32 cellular contexts compared by ENCODE assay signal in the genomic region with DNA sequence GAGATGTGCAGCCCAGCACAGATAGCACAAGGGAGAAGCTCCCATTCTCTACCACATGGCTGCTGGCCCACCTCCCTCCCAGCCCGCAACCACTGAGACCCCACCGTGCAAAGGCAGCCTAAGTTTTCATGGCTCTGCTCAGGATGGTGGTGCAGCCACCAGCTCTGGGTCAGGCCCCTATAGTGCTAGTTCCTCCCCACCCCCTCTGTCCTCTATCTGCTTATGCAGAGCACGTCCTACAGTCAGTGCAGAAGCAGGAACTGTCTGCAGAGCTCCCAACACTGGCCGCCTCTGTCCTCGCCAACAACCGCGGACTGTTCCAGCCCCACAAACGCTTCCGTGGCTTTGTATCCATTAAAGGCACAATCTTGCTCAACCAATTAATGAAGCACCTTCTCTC.
DNase-seq lines count a peak whose midpoint lies in the region; ATAC-seq lines count a peak whose summit lies in the region.
"Had no signal": no experiment of that assay in that cellular context is flagged by ENCODE, and none has a peak within 500 bp of the region (broad histone marks: within the 10 kb centered on the region; RNA-seq: fewer than 3 reads in every experiment).

No MANE protein-coding gene starts in this region.

- no peaks in the 10 kb centered on the region for H3K9me3 ChIP-seq in mesenchymal stem cell (ENCODE audit: control insufficient read depth, low read length)
- H3K9me3 ChIP-seq: ascending aorta, Caco-2, prostate gland, sigmoid colon, suprapubic skin, upper lobe of right lung had no signal

- H3K4me2 ChIP-seq in mesenchymal stem cell (ENCODE audit: low read length, poor library complexity, severe bottlenecking) = no peak overlapping the region
- H3K4me2 ChIP-seq: hepatocyte, neural progenitor cell had no signal

- no peak overlapping the region for H2BK5ac ChIP-seq in mesenchymal stem cell (ENCODE audit: low read depth, low read length, poor library complexity, severe bottlenecking)

- DNase-seq in activated CD8-positive, alpha-beta memory T cell treated with anti-CD3 and anti-CD28 coated beads, Interleukin-2, amount 10 ng/mL, durations not matched to agents 7 days and 5 days = peak; percentile 27
- no peak for DNase-seq in activated CD8-positive, alpha-beta memory T cell treated with anti-CD3 and anti-CD28 coated beads, Interleukin-2, amount 50 U/mL, for 48 hours
- DNase-seq in ecto neural progenitor cell (ENCODE audit: low spot score) (peak; percentile 32), middle frontal gyrus (ENCODE audit: extremely low spot score, low spot score) (peak; percentile 58), substantia nigra (lab: John Stamatoyannopoulos, UW) (peak in 47 of 49 donors; percentile 23 to 94 (median 73)), mesenchymal stem cell (no peak), NCI-H2081 treated with DMSO at 0.1 percent for 48 hours (lab: John Stamatoyannopoulos, UW) (no peak)
- DNase-seq in activated T-cell treated with anti-CD3 and anti-CD28 coated beads, Interleukin-2, amount 50 U/mL, for 48 hours = no peak
- DNase-seq: activated CD4-positive, alpha-beta memory T cell treated with anti-CD3 and anti-CD28 coated beads, Interleukin-2, amount 10 ng/mL, durations not matched to agents 7 days and 5 days; activated CD4-positive, CD25-positive, alpha-beta regulatory T cell treated with anti-CD3 and anti-CD28 coated beads, Interleukin-2, amount 50 U/mL, for 72 hours; activated naive CD8-positive, alpha-beta T cell treated with anti-CD3 and anti-CD28 coated beads for 36 hours; Caco-2; central memory CD4-positive, alpha-beta T cell; dermis blood vessel endothelial cell; DMS53; left colon; NCI-H1092; NCI-H1694; NCI-H82; SIG-M5; sigmoid colon; stimulated activated CD4-positive, alpha-beta T cell treated with anti-CD3 and anti-CD28 coated beads, Interleukin-4, amount 100 ng/mL, for 1 hour; upper lobe of right lung had no signal

- no peak overlapping the region for H3K23ac ChIP-seq in mesenchymal stem cell (ENCODE audit: low read length in 2 of 2)

- no peak overlapping the region for H2BK15ac ChIP-seq in mesenchymal stem cell (ENCODE audit: low read depth, poor library complexity, severe bottlenecking)

- H4K8ac ChIP-seq in mesenchymal stem cell (ENCODE audit: low read length) = no peak overlapping the region

- H3K9ac ChIP-seq in mesenchymal stem cell (ENCODE audit: low read length) = no peak overlapping the region
- H3K9ac ChIP-seq: neural progenitor cell had no signal

- peaks cover 13% of the 10 kb centered on the region for H3K27me3 Mint-ChIP-seq in activated CD8-positive, alpha-beta memory T cell treated with anti-CD3 and anti-CD28 coated beads, Interleukin-2, amount 10 ng/mL, durations not matched to agents 7 days and 5 days

- ATAC-seq in activated CD8-positive, alpha-beta memory T cell treated with anti-CD3 and anti-CD28 coated beads, Interleukin-2, amount 10 ng/mL, durations not matched to agents 7 days and 5 days = no peak
- ATAC-seq: HCT116, left colon, upper lobe of right lung had no signal

- H2BK12ac ChIP-seq in mesenchymal stem cell (ENCODE audit: low read length in 2 of 2) = no peak overlapping the region

- H2BK120ac ChIP-seq in mesenchymal stem cell (ENCODE audit: low read depth, low read length) = no peak overlapping the region

- no peak overlapping the region for H4K91ac ChIP-seq in mesenchymal stem cell (ENCODE audit: low read length)

- no peaks in the 10 kb centered on the region for H3K4me1 Mint-ChIP-seq in activated CD8-positive, alpha-beta memory T cell treated with anti-CD3 and anti-CD28 coated beads, Interleukin-2, amount 10 ng/mL, durations not matched to agents 7 days and 5 days
- H3K4me1 Mint-ChIP-seq: activated CD4-positive, alpha-beta memory T cell treated with anti-CD3 and anti-CD28 coated beads, Interleukin-2, amount 10 ng/mL, durations not matched to agents 7 days and 5 days; activated naive CD8-positive, alpha-beta T cell treated with anti-CD3 and anti-CD28 coated beads for 36 hours; CD14-positive monocyte had no signal

- H3K14ac ChIP-seq in mesenchymal stem cell (ENCODE audit: low read length in 2 of 2) = no peak overlapping the region

- no peaks in the 10 kb centered on the region for H3K27me3 ChIP-seq in mesenchymal stem cell (ENCODE audit: control insufficient read depth in 1 of 2, insufficient read depth in 1 of 2, low read length in 2 of 2)
- H3K27me3 ChIP-seq: ascending aorta, hepatocyte, neural progenitor cell, sigmoid colon, suprapubic skin, upper lobe of right lung had no signal

- H3K79me1 ChIP-seq in mesenchymal stem cell (replicated peaks; ENCODE audit: low read length, poor library complexity, severe bottlenecking) = no peaks in the 10 kb centered on the region

- H3K18ac ChIP-seq in mesenchymal stem cell (ENCODE audit: low read depth in 1 of 2, low read length in 2 of 2) = no peak overlapping the region

- H3K4ac ChIP-seq in mesenchymal stem cell (ENCODE audit: low read depth in 1 of 2, low read length in 2 of 2) = no peak overlapping the region

- H3K36me3 Mint-ChIP-seq in activated CD8-positive, alpha-beta memory T cell treated with anti-CD3 and anti-CD28 coated beads, Interleukin-2, amount 10 ng/mL, durations not matched to agents 7 days and 5 days = no peaks in the 10 kb centered on the region
- H3K36me3 Mint-ChIP-seq: activated naive CD8-positive, alpha-beta T cell treated with anti-CD3 and anti-CD28 coated beads for 36 hours; CD14-positive monocyte; IgD-negative memory B cell; neural progenitor cell had no signal

- no peaks in the 10 kb centered on the region for H3K36me3 ChIP-seq in mesenchymal stem cell (ENCODE audit: control insufficient read depth in 1 of 2, insufficient read depth in 2 of 2, low read depth in 1 of 2, low read length in 2 of 2)
- H3K36me3 ChIP-seq: ascending aorta, neural progenitor cell, prostate gland, sigmoid colon, suprapubic skin, upper lobe of right lung had no signal

- no peaks in the 10 kb centered on the region for H3K9me3 Mint-ChIP-seq in activated CD8-positive, alpha-beta memory T cell treated with anti-CD3 and anti-CD28 coated beads, Interleukin-2, amount 10 ng/mL, durations not matched to agents 7 days and 5 days (ENCODE audit: low read depth)
- H3K9me3 Mint-ChIP-seq: activated CD4-positive, alpha-beta memory T cell treated with anti-CD3 and anti-CD28 coated beads, Interleukin-2, amount 10 ng/mL, durations not matched to agents 7 days and 5 days; activated naive CD8-positive, alpha-beta T cell treated with anti-CD3 and anti-CD28 coated beads for 36 hours; IgD-negative memory B cell; neural progenitor cell had no signal

- H2AFZ ChIP-seq in mesenchymal stem cell (ENCODE audit: low read depth, low read length) = no peak overlapping the region
- H2AFZ ChIP-seq: hepatocyte, neural progenitor cell had no signal

- no peaks in the 10 kb centered on the region for H3K4me1 ChIP-seq in mesenchymal stem cell (ENCODE audit: control insufficient read depth, insufficient read depth, low read depth, low read length)
- H3K4me1 ChIP-seq: ascending aorta, Caco-2, neural progenitor cell, prostate gland, sigmoid colon, suprapubic skin, upper lobe of right lung had no signal

- H3K4me3 Mint-ChIP-seq in activated CD8-positive, alpha-beta memory T cell treated with anti-CD3 and anti-CD28 coated beads, Interleukin-2, amount 10 ng/mL, durations not matched to agents 7 days and 5 days = no peak overlapping the region
- H3K4me3 Mint-ChIP-seq: activated CD4-positive, alpha-beta memory T cell treated with anti-CD3 and anti-CD28 coated beads, Interleukin-2, amount 10 ng/mL, durations not matched to agents 7 days and 5 days; activated naive CD8-positive, alpha-beta T cell treated with anti-CD3 and anti-CD28 coated beads for 36 hours; CD14-positive monocyte; IgD-negative memory B cell; neural progenitor cell had no signal

- H2AK5ac ChIP-seq in mesenchymal stem cell (ENCODE audit: low read length, severe bottlenecking) = no peak overlapping the region

- no peak overlapping the region for H3K27ac Mint-ChIP-seq in activated CD8-positive, alpha-beta memory T cell treated with anti-CD3 and anti-CD28 coated beads, Interleukin-2, amount 10 ng/mL, durations not matched to agents 7 days and 5 days
- H3K27ac Mint-ChIP-seq: activated CD4-positive, alpha-beta memory T cell treated with anti-CD3 and anti-CD28 coated beads, Interleukin-2, amount 10 ng/mL, durations not matched to agents 7 days and 5 days; activated naive CD8-positive, alpha-beta T cell treated with anti-CD3 and anti-CD28 coated beads for 36 hours; CD14-positive monocyte; IgD-negative memory B cell; neural progenitor cell had no signal

- peak overlapping the region; percentile 38 for H3K27ac ChIP-seq in substantia nigra (ENCODE audit: low read depth, low read length, poor library complexity, severe bottlenecking)
- H3K27ac ChIP-seq in mesenchymal stem cell (ENCODE audit: low read length, poor library complexity, severe bottlenecking) = no peak overlapping the region
- H3K27ac ChIP-seq: 22Rv1, ascending aorta, hepatocyte, neural progenitor cell, prostate gland, sigmoid colon, suprapubic skin, upper lobe of right lung had no signal

- CTCF ChIA-PET in activated CD8-positive, alpha-beta memory T cell treated with anti-CD3 and anti-CD28 coated beads, Interleukin-2, amount 10 ng/mL, durations not matched to agents 7 days and 5 days (lab: Charles Lee) = no interaction called here

- H3K4me3 ChIP-seq in mesenchymal stem cell (ENCODE audit: insufficient read depth in 1 of 2, low read depth in 1 of 2, low read length in 2 of 2) = no peak overlapping the region
- H3K4me3 ChIP-seq: ascending aorta, hepatocyte, neural progenitor cell, prostate gland, sigmoid colon, suprapubic skin, upper lobe of right lung had no signal

- WGBS in mesenchymal stem cell = 78% methylated on average over 9 of the region's 9 CpGs

Comparison
In these comparisons a context has a peak if more than half of its experiments do, and no peak if none do; other contexts are left out.
1. DNase-seq: peak in activated CD8-positive, alpha-beta memory T cell treated with anti-CD3 and anti-CD28 coated beads, Interleukin-2, amount 10 ng/mL, durations not matched to agents 7 days and 5 days (single experiment), ecto neural progenitor cell (single experiment), middle frontal gyrus (single experiment) and substantia nigra (47 of 49); none in activated CD8-positive, alpha-beta memory T cell treated with anti-CD3 and anti-CD28 coated beads, Interleukin-2, amount 50 U/mL, for 48 hours (single experiment), mesenchymal stem cell (single experiment), activated T-cell treated with anti-CD3 and anti-CD28 coated beads, Interleukin-2, amount 50 U/mL, for 48 hours (0 of 2) and NCI-H2081 treated with DMSO at 0.1 percent for 48 hours (single experiment).